In genomic region chr12:107818984-107819383, GRCh38 we compare ENCODE assay signal across 16 cellular contexts. TPM values are rescaled to one million over a fixed set of nuclear protein-coding genes. Genes with fewer than 3 reads are reported as not detected.
A peak's percentile ranks its signal among the peaks of the same experiment; 100 is the strongest.
DNase-seq lines count a peak whose midpoint lies in the region; TF ChIP-seq lines count a peak whose summit lies in the region.
"Had no signal": no experiment of that assay in that cellular context is flagged by ENCODE, and none has a peak within 500 bp of the region (broad histone marks: within the 10 kb centered on the region; RNA-seq: fewer than 3 reads in every experiment).

No MANE protein-coding gene starts in this region.

- in situ Hi-C loops in brain microvascular endothelial cell (cut with HindIII; ENCODE audit: low pct_ligation_motif_present, low sequenced_read_pairs), result no loop called here
- in situ Hi-C loops in G401 (cut with HindIII; ENCODE audit: low sequenced_read_pairs), result no loop called here

- WGBS in tibial nerve, 2 donors, result 52 to 59% methylated on average over 7 of the region's 7 CpGs

- DNase-seq in AG09309 (ENCODE audit: low read depth), result peak; percentile 57
- peak; percentile 43 for DNase-seq in HT1080 (ENCODE audit: low read depth)
- peak; percentile 60 for DNase-seq in brain microvascular endothelial cell
- DNase-seq in kidney tubule cell (ENCODE audit: low spot score), result peak; percentile 24
- DNase-seq in tibial nerve (ENCODE audit: low spot score in 2 of 2), result no peak
- DNase-seq in G401 (ENCODE audit: low spot score), result no peak
- DNase-seq in NCI-H69 (lab: John Stamatoyannopoulos, UW), result no peak
- no peak for DNase-seq in DMS 273 (lab: John Stamatoyannopoulos, UW; ENCODE audit: unreplicated experiment)
- DNase-seq: activated naive CD4-positive, alpha-beta T cell treated with anti-CD3 and anti-CD28 coated beads for 36 hours; cerebellar nuclear complex; erythroblast; NCI-H1417 treated with DMSO at 0.1 percent for 48 hours; NCI-H446 treated with DMSO at 0.1 percent for 48 hours; WERI-Rb-1 had no signal

- H3K4me1 ChIP-seq in tibial nerve, result no peaks in the 10 kb centered on the region

- peaks cover 0 to 20% (median 0%) of the 10 kb centered on the region in 4 donors for H3K9me3 ChIP-seq in tibial nerve

- no peaks in the 10 kb centered on the region for H3K27me3 ChIP-seq in brain microvascular endothelial cell (replicated peaks)
- H3K27me3 ChIP-seq in tibial nerve, result no peaks in the 10 kb centered on the region
- H3K27me3 ChIP-seq: neutrophil had no signal

- no peak for TF ChIP-seq POLR2A in tibial nerve (IDR thresholded peaks at IDR 0.05)

- TF ChIP-seq CTCF in AG09309 (IDR thresholded peaks at IDR 0.05; ENCODE audit: control insufficient read depth, insufficient read depth, low read depth, low read length, missing control alignments) (no peak), brain microvascular endothelial cell (IDR thresholded peaks at IDR 0.05; ENCODE audit: low read depth, low read length, missing control alignments) (no peak), tibial nerve (IDR thresholded peaks at IDR 0.05) (no peak)

- H3K4me3 ChIP-seq in AG09309 (ENCODE audit: control insufficient read depth, low read depth, low read length) (no peak overlapping the region), brain microvascular endothelial cell (ENCODE audit: low read depth, low read length) (no peak overlapping the region), tibial nerve (no peak overlapping the region)

- H3K36me3 ChIP-seq in brain microvascular endothelial cell (replicated peaks) (no peaks in the 10 kb centered on the region), tibial nerve (no peaks in the 10 kb centered on the region)
- H3K36me3 ChIP-seq: neutrophil, WERI-Rb-1 had no signal

- no peak for TF ChIP-seq EP300 in tibial nerve (IDR thresholded peaks at IDR 0.05)

- no peak overlapping the region for H3K27ac ChIP-seq in brain microvascular endothelial cell
- no peak overlapping the region for H3K27ac ChIP-seq in tibial nerve
- H3K27ac ChIP-seq: neutrophil, WERI-Rb-1 had no signal

RNA-seq across cellular contexts. Expression of gene ASCL4, which starts 44.5 kb away (rescaled TPM):
- total RNA-seq in HT1080 (2014; rRNA removed; shearing (Covaris generic)), result not detected in 2 replicates
- polyA plus RNA-seq in HT1080 (2015; cell fraction: cytosol; rRNA removed), result not detected in 2 replicates
- not detected in 2 replicates for polyA plus RNA-seq in HT1080 (2015; cell fraction: nucleus; rRNA removed)
- total RNA-seq in tibial nerve, result under 1 TPM in 2 of 4 donors, not detected in 2; 0.22 to 0.39 TPM
- total RNA-seq in G401 (2014; rRNA removed; shearing (Covaris generic)), result not detected in 2 replicates
- total RNA-seq: activated naive CD4-positive, alpha-beta T cell treated with anti-CD3 and anti-CD28 coated beads for 36 hours had no signal
- polyA plus RNA-seq: IgD-negative memory B cell had no signal

RNA-seq across cellular contexts. Expression of gene PRDM4, which starts 58.0 kb away (rescaled TPM):
- total RNA-seq in HT1080 (2014; rRNA removed; shearing (Covaris generic)), result 30.9 and 45.4 TPM in 2 replicates
- 21.3 and 27.0 TPM in 2 replicates for polyA plus RNA-seq in HT1080 (2015; cell fraction: cytosol; rRNA removed)
- 20.4 and 25.3 TPM in 2 replicates for polyA plus RNA-seq in HT1080 (2015; cell fraction: nucleus; rRNA removed)
- total RNA-seq in tibial nerve, result 10 to 100 TPM; 25.6 to 36.9 (median 34.7) TPM
- 37.7 and 51.7 TPM in 2 replicates for total RNA-seq in G401 (2014; rRNA removed; shearing (Covaris generic))

Comparison
In these comparisons a context has a peak if more than half of its experiments do, and no peak if none do; other contexts are left out.
1. DNase-seq: peak in AG09309 (single experiment), HT1080 (single experiment), brain microvascular endothelial cell (single experiment) and kidney tubule cell (single experiment); none in tibial nerve (0 of 2), G401 (single experiment), NCI-H69 (single experiment) and DMS 273 (single experiment).